Comparison of ENCODE assay signal across 16 cellular contexts in genomic region chr9:7937018-7937417, GRCh38.
DNase-seq lines count a peak whose midpoint lies in the region; ATAC-seq and TF ChIP-seq lines count a peak whose summit lies in the region.
"Had no signal": no experiment of that assay in that cellular context is flagged by ENCODE, and none has a peak within 500 bp of the region (broad histone marks: within the 10 kb centered on the region; RNA-seq: fewer than 3 reads in every experiment).

No MANE protein-coding gene starts in this region.

- peaks cover 0 to 8% (median 0%) of the 10 kb centered on the region in 7 donors for H3K9me3 Mint-ChIP-seq in CD4-positive, CD25-positive, alpha-beta regulatory T cell
- H3K9me3 Mint-ChIP-seq in CD4-positive, alpha-beta T cell = no peaks in the 10 kb centered on the region
- H3K9me3 Mint-ChIP-seq in naive thymus-derived CD4-positive, alpha-beta T cell = peaks cover 0 to 25% (median 5%) of the 10 kb centered on the region in 11 donors

- H3K27ac Mint-ChIP-seq in CD4-positive, CD25-positive, alpha-beta regulatory T cell = peak overlapping the region in 2 of 3 donors; percentile 94 to 98
- H3K27ac Mint-ChIP-seq in CD4-positive, alpha-beta T cell = peak overlapping the region; percentile 92
- H3K27ac Mint-ChIP-seq in naive thymus-derived CD4-positive, alpha-beta T cell = peak overlapping the region in 7 of 9 donors; percentile 28 to 98 (median 95)
- H3K27ac Mint-ChIP-seq: GM23338, H9 had no signal

- DNase-seq in CD4-positive, CD25-positive, alpha-beta regulatory T cell = no peak
- no peak for DNase-seq in CD4-positive, alpha-beta T cell
- DNase-seq in DND-41 (no peak), colonic mucosa (no peak)
- no peak for DNase-seq in naive thymus-derived CD4-positive, alpha-beta T cell
- DNase-seq: Calu3, COR-L47, DMS53, DMS79 treated with DMSO at 0.1 percent for 48 hours, H9 had no signal

- H3K27ac ChIP-seq in CD4-positive, CD25-positive, alpha-beta regulatory T cell (ENCODE audit: insufficient read depth, low read length, poor library complexity, severe bottlenecking) = no peak overlapping the region
- H3K27ac ChIP-seq in CD4-positive, alpha-beta T cell (ENCODE audit: low read depth, low read length) = no peak overlapping the region
- peak overlapping the region; percentile 19; the same call in 1 of the 2 replicates for H3K27ac ChIP-seq in DND-41 (ENCODE audit: low read length)
- H3K27ac ChIP-seq in naive thymus-derived CD4-positive, alpha-beta T cell (ENCODE audit: low read depth, low read length) = no peak overlapping the region
- no peak overlapping the region for H3K27ac ChIP-seq in colonic mucosa
- H3K27ac ChIP-seq: C4-2B had no signal

- H2AFZ ChIP-seq in DND-41 (ENCODE audit: low read depth, low read length) = no peak overlapping the region

- H3K9ac ChIP-seq in DND-41 (ENCODE audit: low read depth, low read length) (no peak overlapping the region), colonic mucosa (ENCODE audit: low read depth in 2 of 2, low read length in 2 of 2) (no peak overlapping the region)
- H3K9ac ChIP-seq: BLaER1 had no signal

- no peak overlapping the region for H3K4me3 ChIP-seq in CD4-positive, CD25-positive, alpha-beta regulatory T cell (ENCODE audit: low read depth, low read length)
- H3K4me3 ChIP-seq in DND-41 (ENCODE audit: low read depth in 1 of 2, low read length in 2 of 2) (no peak overlapping the region), colonic mucosa (no peak overlapping the region)
- no peak overlapping the region for H3K4me3 ChIP-seq in naive thymus-derived CD4-positive, alpha-beta T cell (ENCODE audit: low read length)
- H3K4me3 ChIP-seq: BLaER1, GM23338 had no signal

- CTCF ChIA-PET in CD4-positive, alpha-beta T cell (lab: Charles Lee) = no interaction called here
- CTCF ChIA-PET in naive thymus-derived CD4-positive, alpha-beta T cell (lab: Charles Lee) = interaction anchor here (0.6 to 0.8 kb wide), 2 partner anchors 91 to 316 kb away, joined by 3 read pairs; no protein-coding TSS in a partner anchor

- no peak for TF ChIP-seq CTCF in CD4-positive, alpha-beta T cell (IDR thresholded peaks at IDR 0.05)
- TF ChIP-seq CTCF in DND-41 (IDR thresholded peaks at IDR 0.05; ENCODE audit: borderline replicate concordance, extremely low read depth, low read length, poor library complexity, severe bottlenecking) (no peak), colonic mucosa (IDR thresholded peaks at IDR 0.05) (no peak)

- no peaks in the 10 kb centered on the region for H3K79me2 ChIP-seq in DND-41 (ENCODE audit: insufficient read depth, low read length)

- H3K27me3 ChIP-seq in CD4-positive, CD25-positive, alpha-beta regulatory T cell (ENCODE audit: control insufficient read depth, insufficient read depth, low read length) = no peaks in the 10 kb centered on the region
- no peaks in the 10 kb centered on the region for H3K27me3 ChIP-seq in CD4-positive, alpha-beta T cell (ENCODE audit: control insufficient read depth, insufficient read depth, low read length)
- H3K27me3 ChIP-seq in DND-41 (ENCODE audit: insufficient read depth, low read length, poor library complexity) (no peaks in the 10 kb centered on the region), colonic mucosa (no peaks in the 10 kb centered on the region)
- no peaks in the 10 kb centered on the region for H3K27me3 ChIP-seq in naive thymus-derived CD4-positive, alpha-beta T cell (ENCODE audit: control insufficient read depth in 2 of 2, insufficient read depth in 2 of 2, low read length in 2 of 2)
- H3K27me3 ChIP-seq: BLaER1 had no signal

- H3K4me1 Mint-ChIP-seq in CD4-positive, CD25-positive, alpha-beta regulatory T cell = peaks cover 11 to 40% (median 20%) of the 10 kb centered on the region in 4 donors
- peaks cover 20% of the 10 kb centered on the region for H3K4me1 Mint-ChIP-seq in CD4-positive, alpha-beta T cell (ENCODE audit: low read depth)
- H3K4me1 Mint-ChIP-seq in naive thymus-derived CD4-positive, alpha-beta T cell = peaks cover 9 to 41% (median 30%) of the 10 kb centered on the region in 7 donors

- POLR2A ChIA-PET in CD4-positive, alpha-beta T cell (lab: Charles Lee) = interaction anchor here (1.0 to 1.6 kb wide), 5 partner anchors 11 to 310 kb away, joined by 3 to 8 read pairs (median 4); no protein-coding TSS in a partner anchor
- POLR2A ChIA-PET in naive thymus-derived CD4-positive, alpha-beta T cell (lab: Charles Lee) = interaction anchor here (1.0 to 1.7 kb wide), 5 partner anchors 24 to 139 kb away, joined by 3 to 6 read pairs (median 4); partner anchors contain the start of gene DMAC1

- peaks cover 21% of the 10 kb centered on the region for H3K4me1 ChIP-seq in CD4-positive, CD25-positive, alpha-beta regulatory T cell (ENCODE audit: control insufficient read depth, insufficient read depth, low read length, poor library complexity, severe bottlenecking)
- H3K4me1 ChIP-seq in DND-41 (ENCODE audit: insufficient read depth, low read length) (peaks cover 25% of the 10 kb centered on the region), colonic mucosa (no peaks in the 10 kb centered on the region)
- H3K4me1 ChIP-seq in naive thymus-derived CD4-positive, alpha-beta T cell (ENCODE audit: control insufficient read depth in 2 of 2, insufficient read depth in 2 of 2, low read length in 2 of 2) = peaks cover 19 to 29% of the 10 kb centered on the region in 2 donors

- H3K36me3 ChIP-seq in CD4-positive, CD25-positive, alpha-beta regulatory T cell (ENCODE audit: control insufficient read depth, insufficient read depth, low read length) = no peaks in the 10 kb centered on the region
- H3K36me3 ChIP-seq in DND-41 (ENCODE audit: insufficient read depth, low read length) = no peaks in the 10 kb centered on the region
- H3K36me3 ChIP-seq in naive thymus-derived CD4-positive, alpha-beta T cell (ENCODE audit: control insufficient read depth in 2 of 3, insufficient read depth in 3 of 3, low read length in 3 of 3) = no peaks in the 10 kb centered on the region
- no peaks in the 10 kb centered on the region for H3K36me3 ChIP-seq in colonic mucosa
- H3K36me3 ChIP-seq: BLaER1 had no signal

- no peak overlapping the region for H3K4me3 Mint-ChIP-seq in CD4-positive, CD25-positive, alpha-beta regulatory T cell
- H3K4me3 Mint-ChIP-seq in CD4-positive, alpha-beta T cell = no peak overlapping the region
- peak overlapping the region in 1 of 10 donors; percentile 75 for H3K4me3 Mint-ChIP-seq in naive thymus-derived CD4-positive, alpha-beta T cell
- H3K4me3 Mint-ChIP-seq: GM23338, H9 had no signal

- intact Hi-C loops in CD4-positive, alpha-beta T cell (cut with DNase I, micrococcal nuclease) = loop anchor here (5.0 to 10.0 kb wide), 2 partner anchors 35 to 132 kb away; no protein-coding TSS in a partner anchor
- intact Hi-C loops in naive thymus-derived CD4-positive, alpha-beta T cell (cut with micrococcal nuclease) = loop anchor here (2.0 to 10.0 kb wide), 4 partner anchors 138 to 325 kb away; partner anchors contain the start of gene DMAC1 (in 1 of the 2)
- intact Hi-C loops in colonic mucosa (cut with DNase I) = no loop called here

- no peaks in the 10 kb centered on the region for H3K36me3 Mint-ChIP-seq in CD4-positive, CD25-positive, alpha-beta regulatory T cell
- no peaks in the 10 kb centered on the region for H3K36me3 Mint-ChIP-seq in CD4-positive, alpha-beta T cell (ENCODE audit: low read depth)
- H3K36me3 Mint-ChIP-seq in naive thymus-derived CD4-positive, alpha-beta T cell = peaks cover 0 to 18% (median 4%) of the 10 kb centered on the region in 5 donors

- H3K4me2 ChIP-seq in DND-41 (ENCODE audit: insufficient read depth, low read length) = no peak overlapping the region
- H3K4me2 ChIP-seq: GM23338 had no signal

- no peaks in the 10 kb centered on the region for H3K9me3 ChIP-seq in CD4-positive, CD25-positive, alpha-beta regulatory T cell (ENCODE audit: control insufficient read depth in 2 of 2, low read length in 2 of 2)
- no peaks in the 10 kb centered on the region for H3K9me3 ChIP-seq in CD4-positive, alpha-beta T cell (ENCODE audit: control insufficient read depth, low read length)
- H3K9me3 ChIP-seq in DND-41 (ENCODE audit: insufficient read depth, low read length, severe bottlenecking) = no peaks in the 10 kb centered on the region
- H3K9me3 ChIP-seq in naive thymus-derived CD4-positive, alpha-beta T cell (ENCODE audit: control insufficient read depth in 2 of 3, low read length in 3 of 3) = no peaks in the 10 kb centered on the region
- H3K9me3 ChIP-seq in colonic mucosa = no peaks in the 10 kb centered on the region

- no peak for ATAC-seq in CD4-positive, CD25-positive, alpha-beta regulatory T cell (ENCODE audit: low read depth in 2 of 2)
- ATAC-seq in CD4-positive, alpha-beta T cell (ENCODE audit: poor library complexity) = no peak
- ATAC-seq in DND-41 (ENCODE audit: insufficient read depth, low read depth) (no peak), GM18511 (IDR thresholded peaks at IDR 0.05; ENCODE audit: unreplicated experiment) (no peak), GM19328 (IDR thresholded peaks at IDR 0.05; ENCODE audit: unreplicated experiment) (no peak)
- no peak for ATAC-seq in naive thymus-derived CD4-positive, alpha-beta T cell
- ATAC-seq: GM23338, HCT116 had no signal

- H3K27me3 Mint-ChIP-seq in CD4-positive, CD25-positive, alpha-beta regulatory T cell = peaks cover 4% of the 10 kb centered on the region
- no peaks in the 10 kb centered on the region for H3K27me3 Mint-ChIP-seq in CD4-positive, alpha-beta T cell
- no peaks in the 10 kb centered on the region for H3K27me3 Mint-ChIP-seq in naive thymus-derived CD4-positive, alpha-beta T cell

- H4K20me1 ChIP-seq in DND-41 (ENCODE audit: insufficient read depth, low read length) = no peaks in the 10 kb centered on the region
- H4K20me1 ChIP-seq: BLaER1 had no signal
